In genomic region chr5:40167283-40167682, GRCh38 we compare ENCODE assay signal across 30 cellular contexts.
"Had no signal": no experiment of that assay in that cellular context is flagged by ENCODE, and none has a peak within 500 bp of the region (broad histone marks: within the 10 kb centered on the region; RNA-seq: fewer than 3 reads in every experiment).

No MANE protein-coding gene starts in this region.

- H3K9ac ChIP-seq: neural progenitor cell, parathyroid adenoma had no signal

- H3K27me3 Mint-ChIP-seq: naive thymus-derived CD4-positive, alpha-beta T cell; progenitor cell of endocrine pancreas; stimulated activated naive B cell treated with anti-CD40 and anti-IgM and Interleukin-4, amounts not matched to agents 10 μg/mL and 1 μg/mL and 100 μg/mL, for 72 hours had no signal

- H3K4me1 Mint-ChIP-seq: nephron, neural progenitor cell had no signal

- H3K27me3 ChIP-seq: neural progenitor cell, ovary, spleen, stomach, thyroid gland, tibial nerve, upper lobe of left lung, vagina had no signal

- H3K36me3 Mint-ChIP-seq: natural killer cell, neural progenitor cell had no signal

- H3K4me3 Mint-ChIP-seq: naive thymus-derived CD4-positive, alpha-beta T cell; natural killer cell; nephron; neural progenitor cell; stimulated activated naive B cell treated with anti-CD40 and anti-IgM and Interleukin-4, amounts not matched to agents 10 μg/mL and 1 μg/mL and 100 μg/mL, for 72 hours; stimulated activated naive CD8-positive, alpha-beta T cell treated with anti-CD3 and anti-CD28 coated beads, Interleukin-15, Interleukin-2, amounts not matched to agents 100 ng/mL and 50 ng/mL, for 24 hours had no signal

- H3K36me3 ChIP-seq: neural progenitor cell, ovary, spleen, stomach, thoracic aorta, thyroid gland, tibial nerve, upper lobe of left lung, vagina had no signal

- FAIRE-seq: urothelium cell line had no signal

- ATAC-seq: naive thymus-derived CD4-positive, alpha-beta T cell; natural killer cell; psoas muscle; right cardiac atrium; sciatic nerve; stimulated activated naive B cell treated with anti-CD40 and anti-IgM and Interleukin-4, amounts not matched to agents 10 μg/mL and 1 μg/mL and 100 μg/mL, for 72 hours had no signal

- H3K27ac Mint-ChIP-seq: naive thymus-derived CD4-positive, alpha-beta T cell; nephron; neural progenitor cell; stimulated activated naive B cell treated with anti-CD40 and anti-IgM and Interleukin-4, amounts not matched to agents 10 μg/mL and 1 μg/mL and 100 μg/mL, for 72 hours; stimulated activated naive CD8-positive, alpha-beta T cell treated with anti-CD3 and anti-CD28 coated beads, Interleukin-15, Interleukin-2, amounts not matched to agents 100 ng/mL and 50 ng/mL, for 24 hours had no signal

- H3K27ac ChIP-seq: neural progenitor cell, ovary, parathyroid adenoma, psoas muscle, skin epidermis, spleen, stomach, thoracic aorta, thyroid gland, tibial nerve, upper lobe of left lung, vagina had no signal

- H3K4me1 ChIP-seq: neural progenitor cell, parathyroid adenoma, psoas muscle, spleen, stomach, thyroid gland, tibial nerve, upper lobe of left lung, vagina had no signal

- H3K79me2 ChIP-seq: parathyroid adenoma had no signal

- H3K4me2 ChIP-seq: neural progenitor cell, smooth muscle cell had no signal

- DNase-seq: naive thymus-derived CD4-positive, alpha-beta T cell; natural killer cell; occipital lobe; ovary; posterior cingulate gyrus; psoas muscle; right cardiac atrium; spleen; stimulated activated CD4-positive, alpha-beta T cell treated with anti-CD3 and anti-CD28 coated beads, Interleukin-12 subunit alpha, Interleukin-12 subunit beta, amount 100 ng/mL, for 4 hours; stimulated activated CD4-positive, alpha-beta T cell treated with anti-CD3 and anti-CD28 coated beads, Interleukin-1b, Interleukin-23, amount 100 ng/mL, for 48 hours; stimulated activated CD4-positive, alpha-beta T cell treated with anti-CD3 and anti-CD28 coated beads, Interleukin-4, amount 100 ng/mL, for 1 hour; stimulated activated CD4-positive, alpha-beta T cell treated with anti-CD3 and anti-CD28 coated beads, Interleukin-4, amount 100 ng/mL, for 4 hours; stimulated activated CD8-positive, alpha-beta memory T cell treated with anti-CD3 and anti-CD28 coated beads, Interleukin-4, amount 100 ng/mL, for 48 hours; stimulated activated naive B cell treated with anti-CD40 and anti-IgM and Interleukin-4, amounts not matched to agents 10 μg/mL and 1 μg/mL and 100 μg/mL, for 72 hours; stimulated activated naive CD4-positive, alpha-beta T cell treated with Interleukin-2 at 50 U/mL for 16 hours; stomach; thyroid gland; upper lobe of left lung had no signal

- H3K9me3 ChIP-seq: ovary, thoracic aorta, thyroid gland, vagina had no signal

- H3K4me3 ChIP-seq: neural progenitor cell, ovary, psoas muscle, skin epidermis, smooth muscle cell, spleen, stomach, thoracic aorta, thyroid gland, tibial nerve, upper lobe of left lung, vagina had no signal

- H2AFZ ChIP-seq: neural progenitor cell, parathyroid adenoma had no signal
